11 cellular contexts compared by ENCODE assay signal in genomic region chr6:159679091-159680077, GRCh38. TPM values are rescaled to one million over a fixed set of nuclear protein-coding genes. Genes with fewer than 3 reads are reported as not detected.
DNase-seq lines count a peak whose midpoint lies in the region; ATAC-seq, FAIRE-seq and TF ChIP-seq lines count a peak whose summit lies in the region.
"Had no signal": no experiment of that assay in that cellular context is flagged by ENCODE, and none has a peak within 500 bp of the region (broad histone marks: within the 10 kb centered on the region; RNA-seq: fewer than 3 reads in every experiment).

No MANE protein-coding gene starts in this region.

- H3K4me2 ChIP-seq in hepatocyte (no peak overlapping the region), neuronal stem cell (ENCODE audit: insufficient read depth, low read length, poor library complexity, severe bottlenecking) (no peak overlapping the region)

- no peak overlapping the region for H4K8ac ChIP-seq in neuronal stem cell (ENCODE audit: low read depth, low read length)

- peak; percentile 64 for FAIRE-seq in GM19239 (lab: Jason Lieb, UNC)
- FAIRE-seq: TTC549 had no signal

- no peak overlapping the region for H2AK5ac ChIP-seq in neuronal stem cell (ENCODE audit: low read depth, low read length)

- H3K4ac ChIP-seq in neuronal stem cell (ENCODE audit: low read length): no peak overlapping the region

- ATAC-seq in HG03565 (IDR thresholded peaks at IDR 0.05; ENCODE audit: unreplicated experiment): no peak

- H3K18ac ChIP-seq in neuronal stem cell (ENCODE audit: low read length): no peak overlapping the region

- H2BK120ac ChIP-seq in neuronal stem cell (ENCODE audit: low read depth, low read length): no peak overlapping the region

- H3K27ac ChIP-seq in hepatocyte (peak overlapping the region; percentile 8), neuronal stem cell (replicated peaks; ENCODE audit: low read length) (no peak overlapping the region)
- H3K27ac ChIP-seq: left ventricle myocardium inferior had no signal

- H2BK5ac ChIP-seq in neuronal stem cell (ENCODE audit: low read length): no peak overlapping the region

- no peak overlapping the region for H4K91ac ChIP-seq in neuronal stem cell (ENCODE audit: low read depth, low read length, poor library complexity)

- H2BK15ac ChIP-seq in neuronal stem cell (ENCODE audit: low read length): no peak overlapping the region

- peaks cover 3% of the 10 kb centered on the region for H3K79me2 ChIP-seq in hepatocyte

- DNase-seq in AG08395 (ENCODE audit: low spot score) (peak; percentile 21), GM19239 (ENCODE audit: insufficient read length, low spot score) (no peak), hepatocyte (ENCODE audit: low spot score) (no peak), NCI-H1105 (lab: John Stamatoyannopoulos, UW) (no peak), GDM1 (lab: John Stamatoyannopoulos, UW) (no peak), neuronal stem cell (ENCODE audit: low spot score) (no peak)
- peak; percentile 49 to 50 for DNase-seq in activated T-cell treated with anti-CD3 and anti-CD28 coated beads, Interleukin-2, amount 50 U/mL, for 48 hours
- DNase-seq: DMS 273 treated with DMSO at 0.1 percent for 48 hours, left ventricle myocardium inferior had no signal

- H3K4me3 ChIP-seq in hepatocyte (no peak overlapping the region), neuronal stem cell (ENCODE audit: low read length in 2 of 2) (no peak overlapping the region)
- H3K4me3 ChIP-seq: left ventricle myocardium inferior had no signal

- H3K4me1 ChIP-seq in hepatocyte (ENCODE audit: insufficient read depth) (no peaks in the 10 kb centered on the region), neuronal stem cell (ENCODE audit: control insufficient read depth in 2 of 2, insufficient read depth in 1 of 2, low read depth in 1 of 2, low read length in 2 of 2) (no peaks in the 10 kb centered on the region)

- no peaks in the 10 kb centered on the region for H3K9me2 ChIP-seq in hepatocyte (replicated peaks; ENCODE audit: insufficient read depth)

- no peak overlapping the region for H2BK12ac ChIP-seq in neuronal stem cell (ENCODE audit: low read length)

- H3K36me3 ChIP-seq in hepatocyte (replicated peaks; ENCODE audit: insufficient read depth, low read depth): no peaks in the 10 kb centered on the region
- H3K36me3 ChIP-seq in neuronal stem cell (replicated peaks in 1 of 2; ENCODE audit: control insufficient read depth in 2 of 2, insufficient read depth in 2 of 2, low read length in 2 of 2): peaks cover 8 to 62% of the 10 kb centered on the region in 2 donors

- no peak overlapping the region for H3K9ac ChIP-seq in neuronal stem cell (ENCODE audit: low read depth, low read length, poor library complexity)

- TF ChIP-seq CTCF in hepatocyte (IDR thresholded peaks at IDR 0.05; ENCODE audit: poor library complexity): no peak

- H3K27me3 ChIP-seq in hepatocyte (no peaks in the 10 kb centered on the region), neuronal stem cell (ENCODE audit: control insufficient read depth in 3 of 3, insufficient read depth in 3 of 3, low read depth in 1 of 3, low read length in 3 of 3) (no peaks in the 10 kb centered on the region)

- H2AFZ ChIP-seq in hepatocyte (no peak overlapping the region), neuronal stem cell (ENCODE audit: low read length) (no peak overlapping the region)

- H3K14ac ChIP-seq in neuronal stem cell (ENCODE audit: low read length): no peak overlapping the region

- whole genome bisulfite sequencing in hepatocyte (ENCODE audit: low lambda C conversion rate, missing lambda C conversion rate): 76% methylated on average over 5 of the region's 5 CpGs
- no CpG with 5 or more reads among the region's 5 CpGs for WGBS in neuronal stem cell (ENCODE audit: extremely low coverage in 2 of 2, insufficient read length in 2 of 2, insufficient replicate concordance in 1 of 2), 2 donors

- H4K20me1 ChIP-seq in hepatocyte (ENCODE audit: insufficient read depth, poor library complexity, severe bottlenecking): no peaks in the 10 kb centered on the region

- H3K79me1 ChIP-seq in neuronal stem cell (ENCODE audit: low read depth, low read length): peaks cover 2% of the 10 kb centered on the region

- H3K23ac ChIP-seq in neuronal stem cell (ENCODE audit: low read depth, low read length, poor library complexity): no peak overlapping the region

- no peaks in the 10 kb centered on the region for H3K9me3 ChIP-seq in hepatocyte (ENCODE audit: low read depth)
- no peaks in the 10 kb centered on the region for H3K9me3 ChIP-seq in neuronal stem cell (replicated peaks in 1 of 2; ENCODE audit: control insufficient read depth in 2 of 2, insufficient read depth in 1 of 2, low read depth in 1 of 2, low read length in 2 of 2)
- H3K9me3 ChIP-seq: left ventricle myocardium inferior had no signal

RNA-seq across cellular contexts. Expression of gene SOD2, which starts 13.7 kb away (rescaled TPM):
- total RNA-seq in hepatocyte: 236 and 264 TPM in 2 replicates
- polyA plus RNA-seq in hepatocyte: 138 and 143 TPM in 2 replicates
- 45.5 TPM for polyA plus RNA-seq in neuronal stem cell (2013, experiment 1 of 2)
- 42.6 TPM for polyA plus RNA-seq in neuronal stem cell (2013, experiment 2 of 2)

RNA-seq across cellular contexts. Expression of gene WTAP, which starts 47.9 kb away (rescaled TPM):
- total RNA-seq in hepatocyte: 94.8 and 101 TPM in 2 replicates
- polyA plus RNA-seq in hepatocyte: 84.6 and 88.1 TPM in 2 replicates
- 108 TPM for polyA plus RNA-seq in neuronal stem cell (2013, experiment 1 of 2)
- 108 TPM for polyA plus RNA-seq in neuronal stem cell (2013, experiment 2 of 2)

Comparison
In these comparisons a context has a peak if more than half of its experiments do, and no peak if none do; other contexts are left out.
1. DNase-seq: peak in AG08395 (single experiment) and activated T-cell treated with anti-CD3 and anti-CD28 coated beads, Interleukin-2, amount 50 U/mL, for 48 hours (2 of 2); none in GM19239 (single experiment), hepatocyte (single experiment), NCI-H1105 (single experiment), GDM1 (single experiment) and neuronal stem cell (single experiment).